ENCODE assay signal across 1 cellular context in genomic region chr20:48819813-48820648, GRCh38.
A peak's percentile ranks its signal among the peaks of the same experiment; 100 is the strongest.
TF ChIP-seq lines count a peak whose summit lies in the region.

No MANE protein-coding gene starts in this region.

TF ChIP-seq in H1, 55 proteins besides CTCF, POLR2A, EP300 and RAD21:
- TF ChIP-seq KDM1A (IDR thresholded peaks at IDR 0.05; ENCODE audit: borderline replicate concordance, low read length): 0 out of 2 replicates have a peak, but pooled peaks have one; percentile 57
- TF ChIP-seq CBX8 (IDR thresholded peaks at IDR 0.05; ENCODE audit: borderline replicate concordance, low read depth, low read length): no peak
